In genomic region chr1:62391369-62391971, GRCh38 we compare ENCODE assay signal across 8 cellular contexts. TPM values are rescaled to one million over a fixed set of nuclear protein-coding genes. Genes with fewer than 3 reads are reported as not detected.
DNase-seq lines count a peak whose midpoint lies in the region; ATAC-seq and TF ChIP-seq lines count a peak whose summit lies in the region.

No MANE protein-coding gene starts in this region.

- H3K4me3 ChIP-seq in PC-3 (ENCODE audit: low read length) (no peak overlapping the region), fibroblast of lung (replicated peaks in 1 of 4; ENCODE audit: control extremely low read depth in 1 of 4, insufficient read depth in 1 of 4, low read depth in 3 of 4, low read length in 4 of 4) (no peak overlapping the region)
- no peak overlapping the region for H3K4me3 ChIP-seq in CD4-positive, alpha-beta memory T cell (ENCODE audit: low read length in 2 of 2)

- no peaks in the 10 kb centered on the region for H3K9me3 Mint-ChIP-seq in stimulated activated naive CD8-positive, alpha-beta T cell treated with anti-CD3 and anti-CD28 coated beads, Interleukin-15, amount 100 ng/mL, for 72 hours
- no peaks in the 10 kb centered on the region for H3K9me3 Mint-ChIP-seq in CD4-positive, alpha-beta memory T cell

- no peaks in the 10 kb centered on the region for H3F3A ChIP-seq in PC-3 (ENCODE audit: low read length, unreplicated experiment)

- peaks cover 17% of the 10 kb centered on the region for H3K27me3 Mint-ChIP-seq in stimulated activated naive CD8-positive, alpha-beta T cell treated with anti-CD3 and anti-CD28 coated beads, Interleukin-15, amount 100 ng/mL, for 72 hours
- peaks cover 3 to 4% of the 10 kb centered on the region in 2 donors for H3K27me3 Mint-ChIP-seq in CD4-positive, alpha-beta memory T cell

- H3K4me1 ChIP-seq in PC-3 (ENCODE audit: insufficient read depth, low read length) (no peaks in the 10 kb centered on the region), fibroblast of lung (ENCODE audit: control insufficient read depth, extremely low read depth, insufficient read depth, low read length) (no peaks in the 10 kb centered on the region)
- H3K4me1 ChIP-seq in CD4-positive, alpha-beta memory T cell (ENCODE audit: insufficient read depth, low read length): no peaks in the 10 kb centered on the region

- no peak overlapping the region for H3K4me2 ChIP-seq in PC-3 (ENCODE audit: low read length)
- no peak overlapping the region for H3K4me2 ChIP-seq in fibroblast of lung (ENCODE audit: extremely low read depth, insufficient read depth, low read length)

- no TSS peak for BruUV-seq in PC-3 (replicated peaks; lab: Mats Ljungman, UMichigan)

- no peak overlapping the region for H3K4me3 Mint-ChIP-seq in stimulated activated naive CD8-positive, alpha-beta T cell treated with anti-CD3 and anti-CD28 coated beads, Interleukin-15, amount 100 ng/mL, for 72 hours
- no peak overlapping the region for H3K4me3 Mint-ChIP-seq in CD4-positive, alpha-beta memory T cell

- no peaks in the 10 kb centered on the region for H3K79me2 ChIP-seq in PC-3 (ENCODE audit: low read length)
- no peaks in the 10 kb centered on the region for H3K79me2 ChIP-seq in fibroblast of lung (ENCODE audit: control insufficient read depth, insufficient read depth, low read length)

- ATAC-seq in GM21367 (IDR thresholded peaks at IDR 0.05; ENCODE audit: unreplicated experiment) (peak; percentile 62), PC-3 (no peak), Right ventricle myocardium superior (ENCODE audit: poor library complexity) (no peak)
- peak; percentile 72 for ATAC-seq in stimulated activated naive CD8-positive, alpha-beta T cell treated with anti-CD3 and anti-CD28 coated beads, Interleukin-15, amount 100 ng/mL, for 72 hours

- H3K9me2 ChIP-seq in PC-3 (replicated peaks; ENCODE audit: low read length): no peaks in the 10 kb centered on the region

- peak; percentile 20 for DNase-seq in COR-L47 (lab: John Stamatoyannopoulos, UW)
- peak; percentile 38 for DNase-seq in PC-3
- peak in 1 of 2 donors; percentile 17 for DNase-seq in fibroblast of lung (ENCODE audit: low read depth in 2 of 2)
- DNase-seq in stimulated activated naive CD8-positive, alpha-beta T cell treated with anti-CD3 and anti-CD28 coated beads, Interleukin-15, amount 100 ng/mL, for 72 hours: peak; percentile 7 to 39
- DNase-seq in CD4-positive, alpha-beta memory T cell: no peak
- no peak for DNase-seq in superior temporal gyrus (ENCODE audit: extremely low spot score)
- no peak for DNase-seq in Right ventricle myocardium superior

- TF ChIP-seq CTCF in PC-3 (conservative IDR thresholded peaks at IDR 0.05; ENCODE audit: low read depth, low read length) (peak; percentile 74), fibroblast of lung (conservative IDR thresholded peaks at IDR 0.05 in 1 of 2, IDR thresholded peaks at IDR 0.05 in 1 of 2; ENCODE audit: low read depth in 1 of 2, low read length in 2 of 2) (peak; percentile 29 to 54)

- POLR2A ChIA-PET in PC-3 (lab: Charles Lee; ENCODE audit: unreplicated experiment): no interaction called here
- POLR2A ChIA-PET in CD4-positive, alpha-beta memory T cell (lab: Charles Lee; ENCODE audit: partially characterized antibody): no interaction called here

- H3K27me3 ChIP-seq in PC-3 (ENCODE audit: low read length): no peaks in the 10 kb centered on the region
- no peaks in the 10 kb centered on the region for H3K27me3 ChIP-seq in fibroblast of lung (ENCODE audit: control insufficient read depth, insufficient read depth, low read length)
- H3K27me3 ChIP-seq in CD4-positive, alpha-beta memory T cell (ENCODE audit: insufficient read depth, low read length): no peaks in the 10 kb centered on the region

- intact Hi-C loops in PC-3 (cut with micrococcal nuclease) (no loop called here), Right ventricle myocardium superior (cut with DNase I) (no loop called here)
- intact Hi-C loops in CD4-positive, alpha-beta memory T cell (cut with micrococcal nuclease): no loop called here

- H3K36me3 ChIP-seq in PC-3 (ENCODE audit: low read depth, low read length): no peaks in the 10 kb centered on the region
- H3K36me3 ChIP-seq in fibroblast of lung (ENCODE audit: control insufficient read depth, insufficient read depth, low read length): no peaks in the 10 kb centered on the region
- no peaks in the 10 kb centered on the region for H3K36me3 ChIP-seq in CD4-positive, alpha-beta memory T cell (ENCODE audit: insufficient read depth, low read length)

- H3K27ac ChIP-seq in PC-3 (ENCODE audit: low read length): no peak overlapping the region
- H3K27ac ChIP-seq in fibroblast of lung (ENCODE audit: insufficient read depth, low read length): no peak overlapping the region
- H3K27ac ChIP-seq in CD4-positive, alpha-beta memory T cell (ENCODE audit: low read depth, low read length): no peak overlapping the region

- H4K20me1 ChIP-seq in PC-3 (ENCODE audit: low read length) (no peaks in the 10 kb centered on the region), fibroblast of lung (ENCODE audit: control insufficient read depth, extremely low read depth, insufficient read depth, low read length) (no peaks in the 10 kb centered on the region)

- no peak overlapping the region for H3K27ac Mint-ChIP-seq in stimulated activated naive CD8-positive, alpha-beta T cell treated with anti-CD3 and anti-CD28 coated beads, Interleukin-15, amount 100 ng/mL, for 72 hours
- no peak overlapping the region for H3K27ac Mint-ChIP-seq in CD4-positive, alpha-beta memory T cell

- H3K4me1 Mint-ChIP-seq in stimulated activated naive CD8-positive, alpha-beta T cell treated with anti-CD3 and anti-CD28 coated beads, Interleukin-15, amount 100 ng/mL, for 72 hours: no peaks in the 10 kb centered on the region
- no peaks in the 10 kb centered on the region for H3K4me1 Mint-ChIP-seq in CD4-positive, alpha-beta memory T cell

- H2AFZ ChIP-seq in PC-3 (ENCODE audit: low read length) (no peak overlapping the region), fibroblast of lung (ENCODE audit: low read length) (no peak overlapping the region)

- CTCF ChIA-PET in PC-3 (lab: Charles Lee): no interaction called here
- CTCF ChIA-PET in CD4-positive, alpha-beta memory T cell (lab: Charles Lee; ENCODE audit: partially characterized antibody): interaction anchor here (0.9 to 1.6 kb wide), 7 partner anchors 11 to 355 kb away, joined by 3 to 5 read pairs (median 4); no protein-coding TSS in a partner anchor

- H3K9me3 ChIP-seq in PC-3 (ENCODE audit: low read length) (no peaks in the 10 kb centered on the region), fibroblast of lung (ENCODE audit: control insufficient read depth, insufficient read depth, low read depth, low read length) (no peaks in the 10 kb centered on the region)
- H3K9me3 ChIP-seq in CD4-positive, alpha-beta memory T cell (ENCODE audit: control insufficient read depth in 1 of 2, low read length in 2 of 2): no peaks in the 10 kb centered on the region

- H3K9ac ChIP-seq in PC-3 (ENCODE audit: low read length) (no peak overlapping the region), fibroblast of lung (ENCODE audit: insufficient read depth, low read length) (no peak overlapping the region)

- H3K36me3 Mint-ChIP-seq in CD4-positive, alpha-beta memory T cell: no peaks in the 10 kb centered on the region

RNA-seq across cellular contexts. Expression of gene USP1, which starts 45.4 kb away (rescaled TPM):
- total RNA-seq in PC-3 (2014; rRNA removed) (42.6 and 43.8 TPM in 2 replicates), fibroblast of lung (19.5 and 20.0 TPM in 2 replicates), Right ventricle myocardium superior (12.3 TPM)
- polyA plus RNA-seq in fibroblast of lung: 17.3 and 21.1 TPM in 2 replicates
- 16.6 and 22.2 TPM in 2 replicates for polyA plus RNA-seq in fibroblast of lung (2012)
- 0.85 and 0.86 TPM in 2 replicates for polyA minus RNA-seq in fibroblast of lung (ENCODE audit: low replicate concordance)
- 10 to 100 TPM; 46.3 to 50.0 TPM for total RNA-seq in CD4-positive, alpha-beta memory T cell
- polyA plus RNA-seq in CD4-positive, alpha-beta memory T cell: 10 to 100 TPM; 30.2 to 34.8 TPM

Comparison
In these comparisons a context has a peak if more than half of its experiments do, and no peak if none do; other contexts are left out.
1. DNase-seq: peak in COR-L47 (single experiment), PC-3 (single experiment) and stimulated activated naive CD8-positive, alpha-beta T cell treated with anti-CD3 and anti-CD28 coated beads, Interleukin-15, amount 100 ng/mL, for 72 hours (2 of 2); none in CD4-positive, alpha-beta memory T cell (0 of 5), superior temporal gyrus (single experiment) and Right ventricle myocardium superior (single experiment).
2. ATAC-seq: peak in GM21367 (single experiment) and stimulated activated naive CD8-positive, alpha-beta T cell treated with anti-CD3 and anti-CD28 coated beads, Interleukin-15, amount 100 ng/mL, for 72 hours (single experiment); none in PC-3 (single experiment) and Right ventricle myocardium superior (single experiment).